In the genomic region with DNA sequence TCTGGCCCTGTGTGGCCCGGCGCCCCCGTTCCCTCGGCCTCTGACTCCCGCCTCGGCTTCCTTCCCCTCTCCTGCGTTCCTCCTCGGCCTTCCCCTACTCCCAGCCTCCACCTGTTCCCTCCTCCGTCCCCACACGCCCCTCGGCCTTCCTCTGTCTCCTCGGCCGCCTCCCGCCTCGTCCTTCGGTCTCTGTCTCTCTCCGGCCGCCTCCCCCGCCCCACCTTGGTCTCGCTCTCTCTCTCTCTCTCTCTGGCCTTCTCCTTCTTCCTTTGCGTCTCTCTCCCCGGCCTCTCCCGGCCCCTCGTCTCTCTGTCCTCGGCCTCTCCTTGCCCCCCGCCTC, we compare ENCODE assay signal across 2 cellular contexts.
A peak's percentile ranks its signal among the peaks of the same experiment; 100 is the strongest.
TF ChIP-seq lines count a peak whose summit lies in the region.

No MANE protein-coding gene starts in this region.

TF ChIP-seq in IMR-90, 13 proteins besides CTCF, POLR2A, EP300 and RAD21:
- TF ChIP-seq CEBPB (IDR thresholded peaks at IDR 0.05; ENCODE audit: low read depth, low read length) (no peak), MAZ (IDR thresholded peaks at IDR 0.05; ENCODE audit: borderline replicate concordance, low read depth, low read length) (peak; percentile 11; the same call in 1 of the 2 replicates)

TF ChIP-seq in GM12878, 131 proteins besides CTCF, POLR2A, EP300 and RAD21:
- TF ChIP-seq ZNF24 (IDR thresholded peaks at IDR 0.05), result no peak
- no peak for TF ChIP-seq RAD51 (IDR thresholded peaks at IDR 0.05)
- TF ChIP-seq HDGF (IDR thresholded peaks at IDR 0.05), result peak; percentile 89
- TF ChIP-seq, protein P1, sequence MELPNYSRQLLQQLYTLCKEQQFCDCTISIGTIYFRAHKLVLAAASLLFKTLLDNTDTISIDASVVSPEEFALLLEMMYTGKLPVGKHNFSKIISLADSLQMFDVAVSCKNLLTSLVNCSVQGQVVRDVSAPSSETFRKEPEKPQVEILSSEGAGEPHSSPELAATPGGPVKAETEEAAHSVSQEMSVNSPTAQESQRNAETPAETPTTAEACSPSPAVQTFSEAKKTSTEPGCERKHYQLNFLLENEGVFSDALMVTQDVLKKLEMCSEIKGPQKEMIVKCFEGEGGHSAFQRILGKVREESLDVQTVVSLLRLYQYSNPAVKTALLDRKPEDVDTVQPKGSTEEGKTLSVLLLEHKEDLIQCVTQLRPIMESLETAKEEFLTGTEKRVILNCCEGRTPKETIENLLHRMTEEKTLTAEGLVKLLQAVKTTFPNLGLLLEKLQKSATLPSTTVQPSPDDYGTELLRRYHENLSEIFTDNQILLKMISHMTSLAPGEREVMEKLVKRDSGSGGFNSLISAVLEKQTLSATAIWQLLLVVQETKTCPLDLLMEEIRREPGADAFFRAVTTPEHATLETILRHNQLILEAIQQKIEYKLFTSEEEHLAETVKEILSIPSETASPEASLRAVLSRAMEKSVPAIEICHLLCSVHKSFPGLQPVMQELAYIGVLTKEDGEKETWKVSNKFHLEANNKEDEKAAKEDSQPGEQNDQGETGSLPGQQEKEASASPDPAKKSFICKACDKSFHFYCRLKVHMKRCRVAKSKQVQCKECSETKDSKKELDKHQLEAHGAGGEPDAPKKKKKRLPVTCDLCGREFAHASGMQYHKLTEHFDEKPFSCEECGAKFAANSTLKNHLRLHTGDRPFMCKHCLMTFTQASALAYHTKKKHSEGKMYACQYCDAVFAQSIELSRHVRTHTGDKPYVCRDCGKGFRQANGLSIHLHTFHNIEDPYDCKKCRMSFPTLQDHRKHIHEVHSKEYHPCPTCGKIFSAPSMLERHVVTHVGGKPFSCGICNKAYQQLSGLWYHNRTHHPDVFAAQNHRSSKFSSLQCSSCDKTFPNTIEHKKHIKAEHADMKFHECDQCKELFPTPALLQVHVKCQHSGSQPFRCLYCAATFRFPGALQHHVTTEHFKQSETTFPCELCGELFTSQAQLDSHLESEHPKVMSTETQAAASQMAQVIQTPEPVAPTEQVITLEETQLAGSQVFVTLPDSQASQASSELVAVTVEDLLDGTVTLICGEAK (IDR thresholded peaks at IDR 0.05; ENCODE audit: borderline replicate concordance), result no peak
- no peak for TF ChIP-seq JUND (IDR thresholded peaks at IDR 0.05; ENCODE audit: low read depth, low read length)
- no peak for TF ChIP-seq CBFB (IDR thresholded peaks at IDR 0.05; ENCODE audit: low read depth)
- TF ChIP-seq CEBPB (IDR thresholded peaks at IDR 0.05; ENCODE audit: borderline replicate concordance in 1 of 2, low read depth in 2 of 2, low read length in 2 of 2), result no peak
- no peak for TF ChIP-seq TBL1XR1 (IDR thresholded peaks at IDR 0.05; ENCODE audit: low read depth, low read length)
- TF ChIP-seq YY1 (IDR thresholded peaks at IDR 0.05; ENCODE audit: low read depth, low read length), result no peak
- TF ChIP-seq, protein P2, sequence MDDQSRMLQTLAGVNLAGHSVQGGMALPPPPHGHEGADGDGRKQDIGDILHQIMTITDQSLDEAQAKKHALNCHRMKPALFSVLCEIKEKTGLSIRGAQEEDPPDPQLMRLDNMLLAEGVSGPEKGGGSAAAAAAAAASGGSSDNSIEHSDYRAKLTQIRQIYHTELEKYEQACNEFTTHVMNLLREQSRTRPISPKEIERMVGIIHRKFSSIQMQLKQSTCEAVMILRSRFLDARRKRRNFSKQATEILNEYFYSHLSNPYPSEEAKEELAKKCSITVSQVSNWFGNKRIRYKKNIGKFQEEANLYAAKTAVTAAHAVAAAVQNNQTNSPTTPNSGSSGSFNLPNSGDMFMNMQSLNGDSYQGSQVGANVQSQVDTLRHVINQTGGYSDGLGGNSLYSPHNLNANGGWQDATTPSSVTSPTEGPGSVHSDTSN (IDR thresholded peaks at IDR 0.05; ENCODE audit: insufficient replicate concordance, low read depth, low read length), result no peak
- 0 out of 4 replicates have a peak, but pooled peaks of 1 of the 2 experiments have one; percentile 19 for TF ChIP-seq IKZF2 (IDR thresholded peaks at IDR 0.05)
- no peak for TF ChIP-seq MXI1 (IDR thresholded peaks at IDR 0.05; ENCODE audit: low read depth, low read length)
- peak; percentile 19; the same call in 1 of the 2 replicates for TF ChIP-seq POLR2AphosphoS5 (IDR thresholded peaks at IDR 0.05; ENCODE audit: low read length)
- TF ChIP-seq CREM (IDR thresholded peaks at IDR 0.05; ENCODE audit: low read depth), result no peak
- no peak for TF ChIP-seq MTA2 (IDR thresholded peaks at IDR 0.05; ENCODE audit: low read depth)
- TF ChIP-seq SUPT20H (IDR thresholded peaks at IDR 0.05; ENCODE audit: borderline replicate concordance, control insufficient read depth, low read depth, low read length), result no peak
- TF ChIP-seq ATF7 (IDR thresholded peaks at IDR 0.05; ENCODE audit: low read depth), result no peak
- TF ChIP-seq, protein P3, sequence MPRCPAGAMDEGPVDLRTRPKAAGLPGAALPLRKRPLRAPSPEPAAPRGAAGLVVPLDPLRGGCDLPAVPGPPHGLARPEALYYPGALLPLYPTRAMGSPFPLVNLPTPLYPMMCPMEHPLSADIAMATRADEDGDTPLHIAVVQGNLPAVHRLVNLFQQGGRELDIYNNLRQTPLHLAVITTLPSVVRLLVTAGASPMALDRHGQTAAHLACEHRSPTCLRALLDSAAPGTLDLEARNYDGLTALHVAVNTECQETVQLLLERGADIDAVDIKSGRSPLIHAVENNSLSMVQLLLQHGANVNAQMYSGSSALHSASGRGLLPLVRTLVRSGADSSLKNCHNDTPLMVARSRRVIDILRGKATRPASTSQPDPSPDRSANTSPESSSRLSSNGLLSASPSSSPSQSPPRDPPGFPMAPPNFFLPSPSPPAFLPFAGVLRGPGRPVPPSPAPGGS (IDR thresholded peaks at IDR 0.05; ENCODE audit: borderline replicate concordance, insufficient read depth, low read depth, low read length, poor library complexity, severe bottlenecking), result no peak
- TF ChIP-seq, protein P4, sequence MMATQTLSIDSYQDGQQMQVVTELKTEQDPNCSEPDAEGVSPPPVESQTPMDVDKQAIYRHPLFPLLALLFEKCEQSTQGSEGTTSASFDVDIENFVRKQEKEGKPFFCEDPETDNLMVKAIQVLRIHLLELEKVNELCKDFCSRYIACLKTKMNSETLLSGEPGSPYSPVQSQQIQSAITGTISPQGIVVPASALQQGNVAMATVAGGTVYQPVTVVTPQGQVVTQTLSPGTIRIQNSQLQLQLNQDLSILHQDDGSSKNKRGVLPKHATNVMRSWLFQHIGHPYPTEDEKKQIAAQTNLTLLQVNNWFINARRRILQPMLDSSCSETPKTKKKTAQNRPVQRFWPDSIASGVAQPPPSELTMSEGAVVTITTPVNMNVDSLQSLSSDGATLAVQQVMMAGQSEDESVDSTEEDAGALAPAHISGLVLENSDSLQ (IDR thresholded peaks at IDR 0.05), result peak; percentile 81
- TF ChIP-seq SIN3A (IDR thresholded peaks at IDR 0.05; ENCODE audit: low read depth, low read length), result no peak
- no peak for TF ChIP-seq SPI1 (IDR thresholded peaks at IDR 0.05; ENCODE audit: borderline replicate concordance, insufficient read depth, low read depth, low read length)
- no peak for TF ChIP-seq ZNF384 (IDR thresholded peaks at IDR 0.05; ENCODE audit: borderline replicate concordance, low read depth, low read length)
- TF ChIP-seq NBN (IDR thresholded peaks at IDR 0.05), result peak; percentile 61; the same call in 1 of the 2 replicates
- TF ChIP-seq MEF2A (IDR thresholded peaks at IDR 0.05; ENCODE audit: insufficient read depth, low read depth, low read length), result no peak
- TF ChIP-seq, protein P5, sequence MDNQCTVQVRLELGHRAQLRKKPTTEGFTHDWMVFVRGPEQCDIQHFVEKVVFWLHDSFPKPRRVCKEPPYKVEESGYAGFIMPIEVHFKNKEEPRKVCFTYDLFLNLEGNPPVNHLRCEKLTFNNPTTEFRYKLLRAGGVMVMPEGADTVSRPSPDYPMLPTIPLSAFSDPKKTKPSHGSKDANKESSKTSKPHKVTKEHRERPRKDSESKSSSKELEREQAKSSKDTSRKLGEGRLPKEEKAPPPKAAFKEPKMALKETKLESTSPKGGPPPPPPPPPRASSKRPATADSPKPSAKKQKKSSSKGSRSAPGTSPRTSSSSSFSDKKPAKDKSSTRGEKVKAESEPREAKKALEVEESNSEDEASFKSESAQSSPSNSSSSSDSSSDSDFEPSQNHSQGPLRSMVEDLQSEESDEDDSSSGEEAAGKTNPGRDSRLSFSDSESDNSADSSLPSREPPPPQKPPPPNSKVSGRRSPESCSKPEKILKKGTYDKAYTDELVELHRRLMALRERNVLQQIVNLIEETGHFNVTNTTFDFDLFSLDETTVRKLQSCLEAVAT (IDR thresholded peaks at IDR 0.05), result 0 out of 2 replicates have a peak, but pooled peaks have one; percentile 40
- TF ChIP-seq, protein P6, sequence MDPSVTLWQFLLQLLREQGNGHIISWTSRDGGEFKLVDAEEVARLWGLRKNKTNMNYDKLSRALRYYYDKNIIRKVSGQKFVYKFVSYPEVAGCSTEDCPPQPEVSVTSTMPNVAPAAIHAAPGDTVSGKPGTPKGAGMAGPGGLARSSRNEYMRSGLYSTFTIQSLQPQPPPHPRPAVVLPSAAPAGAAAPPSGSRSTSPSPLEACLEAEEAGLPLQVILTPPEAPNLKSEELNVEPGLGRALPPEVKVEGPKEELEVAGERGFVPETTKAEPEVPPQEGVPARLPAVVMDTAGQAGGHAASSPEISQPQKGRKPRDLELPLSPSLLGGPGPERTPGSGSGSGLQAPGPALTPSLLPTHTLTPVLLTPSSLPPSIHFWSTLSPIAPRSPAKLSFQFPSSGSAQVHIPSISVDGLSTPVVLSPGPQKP (IDR thresholded peaks at IDR 0.05; ENCODE audit: low read depth, low read length), result no peak
- TF ChIP-seq RELA (IDR thresholded peaks at IDR 0.05; ENCODE audit: borderline replicate concordance, partially characterized antibody), result no peak
- no peak for TF ChIP-seq HDAC6 (IDR thresholded peaks at IDR 0.05; ENCODE audit: unreplicated experiment)
- TF ChIP-seq, protein P7, sequence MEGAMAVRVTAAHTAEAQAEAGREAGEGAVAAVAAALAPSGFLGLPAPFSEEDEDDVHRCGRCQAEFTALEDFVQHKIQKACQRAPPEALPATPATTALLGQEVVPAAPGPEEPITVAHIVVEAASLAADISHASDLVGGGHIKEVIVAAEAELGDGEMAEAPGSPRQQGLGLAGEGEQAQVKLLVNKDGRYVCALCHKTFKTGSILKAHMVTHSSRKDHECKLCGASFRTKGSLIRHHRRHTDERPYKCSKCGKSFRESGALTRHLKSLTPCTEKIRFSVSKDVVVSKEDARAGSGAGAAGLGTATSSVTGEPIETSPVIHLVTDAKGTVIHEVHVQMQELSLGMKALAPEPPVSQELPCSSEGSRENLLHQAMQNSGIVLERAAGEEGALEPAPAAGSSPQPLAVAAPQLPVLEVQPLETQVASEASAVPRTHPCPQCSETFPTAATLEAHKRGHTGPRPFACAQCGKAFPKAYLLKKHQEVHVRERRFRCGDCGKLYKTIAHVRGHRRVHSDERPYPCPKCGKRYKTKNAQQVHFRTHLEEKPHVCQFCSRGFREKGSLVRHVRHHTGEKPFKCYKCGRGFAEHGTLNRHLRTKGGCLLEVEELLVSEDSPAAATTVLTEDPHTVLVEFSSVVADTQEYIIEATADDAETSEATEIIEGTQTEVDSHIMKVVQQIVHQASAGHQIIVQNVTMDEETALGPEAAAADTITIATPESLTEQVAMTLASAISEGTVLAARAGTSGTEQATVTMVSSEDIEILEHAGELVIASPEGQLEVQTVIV (IDR thresholded peaks at IDR 0.05; ENCODE audit: borderline replicate concordance, partially characterized antibody), result no peak
- no peak for TF ChIP-seq ZBED1 (IDR thresholded peaks at IDR 0.05; ENCODE audit: borderline replicate concordance)
- TF ChIP-seq MEF2B (IDR thresholded peaks at IDR 0.05; ENCODE audit: partially characterized antibody, poor library complexity, severe bottlenecking), result no peak
- TF ChIP-seq EZH2 (IDR thresholded peaks at IDR 0.05; ENCODE audit: borderline replicate concordance, control insufficient read depth, low read depth, low read length), result no peak
- TF ChIP-seq, protein P8, sequence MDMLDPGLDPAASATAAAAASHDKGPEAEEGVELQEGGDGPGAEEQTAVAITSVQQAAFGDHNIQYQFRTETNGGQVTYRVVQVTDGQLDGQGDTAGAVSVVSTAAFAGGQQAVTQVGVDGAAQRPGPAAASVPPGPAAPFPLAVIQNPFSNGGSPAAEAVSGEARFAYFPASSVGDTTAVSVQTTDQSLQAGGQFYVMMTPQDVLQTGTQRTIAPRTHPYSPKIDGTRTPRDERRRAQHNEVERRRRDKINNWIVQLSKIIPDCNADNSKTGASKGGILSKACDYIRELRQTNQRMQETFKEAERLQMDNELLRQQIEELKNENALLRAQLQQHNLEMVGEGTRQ (IDR thresholded peaks at IDR 0.05; ENCODE audit: borderline replicate concordance, low read depth, low read length), result no peak
TF ChIP-seq in GM12878: peak in this region for 6.
